9 cellular contexts compared by ENCODE assay signal in genomic region chr13:33213797-33214196, GRCh38.
DNase-seq lines count a peak whose midpoint lies in the region; ATAC-seq and TF ChIP-seq lines count a peak whose summit lies in the region.
"Had no signal": no experiment of that assay in that cellular context is flagged by ENCODE, and none has a peak within 500 bp of the region (broad histone marks: within the 10 kb centered on the region; RNA-seq: fewer than 3 reads in every experiment).

No MANE protein-coding gene starts in this region.

- H3K9me3 ChIP-seq in SJSA1 (replicated peaks) (no peaks in the 10 kb centered on the region), esophagus muscularis mucosa (no peaks in the 10 kb centered on the region), muscle layer of duodenum (ENCODE audit: control insufficient read depth in 1 of 2, low read length in 2 of 2) (no peaks in the 10 kb centered on the region), tibial nerve (no peaks in the 10 kb centered on the region)

- 38% methylated on average over 6 of the region's 6 CpGs for WGBS in esophagus muscularis mucosa
- 23 to 24% methylated on average over 6 of the region's 6 CpGs for WGBS in tibial nerve, 2 donors

- H3K27ac ChIP-seq in SJSA1 (peak overlapping the region; percentile 83), esophagus muscularis mucosa (replicated peaks in 1 of 4) (peak overlapping the region; percentile 56 to 74 (median 61)), muscle layer of duodenum (ENCODE audit: low read length) (peak overlapping the region; percentile 21), tibial nerve (peak overlapping the region; percentile 40 to 78 (median 66))

- DNase-seq in SJSA1 (ENCODE audit: low read depth in 1 of 2, low spot score in 2 of 2) (no peak), esophagus muscularis mucosa (ENCODE audit: extremely low spot score) (no peak), tibial nerve (ENCODE audit: low spot score in 2 of 2) (no peak), NCI-H510A (lab: John Stamatoyannopoulos, UW) (no peak), NCI-H2227 treated with DMSO at 0.1 percent for 48 hours (lab: John Stamatoyannopoulos, UW) (no peak), D341Med (ENCODE audit: low spot score) (no peak)
- DNase-seq in activated T-cell treated with anti-CD3 and anti-CD28 coated beads, Interleukin-2, amount 50 U/mL, for 72 hours, result no peak
- DNase-seq: activated gamma-delta T cell had no signal

- TF ChIP-seq POLR2A in esophagus muscularis mucosa (IDR thresholded peaks at IDR 0.05; ENCODE audit: low read depth) (no peak), tibial nerve (IDR thresholded peaks at IDR 0.05) (no peak)

- H3K4me1 Mint-ChIP-seq in activated T-cell treated with anti-CD3 and anti-CD28 coated beads, Interleukin-2, amount 50 U/mL, for 72 hours (ENCODE audit: low read depth), result no peaks in the 10 kb centered on the region

- H3K36me3 ChIP-seq in SJSA1 (no peaks in the 10 kb centered on the region; the same call in 1 of the 2 replicates), esophagus muscularis mucosa (no peaks in the 10 kb centered on the region), muscle layer of duodenum (ENCODE audit: control insufficient read depth in 1 of 2, insufficient read depth in 2 of 2, low read length in 2 of 2) (no peaks in the 10 kb centered on the region), tibial nerve (peaks cover 0 to under 1% (median 0%) of the 10 kb centered on the region in 3 donors)

- H3K9me3 Mint-ChIP-seq in activated T-cell treated with anti-CD3 and anti-CD28 coated beads, Interleukin-2, amount 50 U/mL, for 72 hours, result no peaks in the 10 kb centered on the region

- TF ChIP-seq CTCF in esophagus muscularis mucosa (IDR thresholded peaks at IDR 0.05) (no peak), tibial nerve (IDR thresholded peaks at IDR 0.05) (no peak)

- peak overlapping the region; percentile 13 for H3K4me3 ChIP-seq in SJSA1
- H3K4me3 ChIP-seq in esophagus muscularis mucosa, result no peak overlapping the region
- H3K4me3 ChIP-seq in muscle layer of duodenum (ENCODE audit: low read depth in 1 of 2, low read length in 2 of 2), result no peak overlapping the region
- no peak overlapping the region for H3K4me3 ChIP-seq in tibial nerve

- intact Hi-C loops in esophagus muscularis mucosa (cut with DNase I), result no loop called here

- H3K27ac Mint-ChIP-seq in activated T-cell treated with anti-CD3 and anti-CD28 coated beads, Interleukin-2, amount 50 U/mL, for 72 hours, result no peak overlapping the region

- TF ChIP-seq EP300 in esophagus muscularis mucosa (IDR thresholded peaks at IDR 0.05) (no peak), tibial nerve (IDR thresholded peaks at IDR 0.05) (no peak)

- no peak overlapping the region for H3K4me3 Mint-ChIP-seq in activated T-cell treated with anti-CD3 and anti-CD28 coated beads, Interleukin-2, amount 50 U/mL, for 72 hours

- no peaks in the 10 kb centered on the region for H3K36me3 Mint-ChIP-seq in activated T-cell treated with anti-CD3 and anti-CD28 coated beads, Interleukin-2, amount 50 U/mL, for 72 hours (ENCODE audit: insufficient read depth in 2 of 2)

- peaks cover 8% of the 10 kb centered on the region for H3K27me3 Mint-ChIP-seq in activated T-cell treated with anti-CD3 and anti-CD28 coated beads, Interleukin-2, amount 50 U/mL, for 72 hours (ENCODE audit: low read depth)

- peaks cover 58% of the 10 kb centered on the region for H3K4me1 ChIP-seq in SJSA1 (replicated peaks)
- H3K4me1 ChIP-seq in esophagus muscularis mucosa, result peaks cover 48 to 81% (median 59%) of the 10 kb centered on the region in 4 donors
- H3K4me1 ChIP-seq in muscle layer of duodenum (ENCODE audit: control insufficient read depth in 1 of 2, insufficient read depth in 2 of 2, low read length in 2 of 2), result peaks cover 0 to 56% of the 10 kb centered on the region in 2 donors
- peaks cover 0 to 87% (median 35%) of the 10 kb centered on the region in 4 donors for H3K4me1 ChIP-seq in tibial nerve

- no peaks in the 10 kb centered on the region for H3K27me3 ChIP-seq in SJSA1 (replicated peaks)
- no peaks in the 10 kb centered on the region for H3K27me3 ChIP-seq in esophagus muscularis mucosa
- no peaks in the 10 kb centered on the region for H3K27me3 ChIP-seq in muscle layer of duodenum (ENCODE audit: low read depth, low read length)
- H3K27me3 ChIP-seq in tibial nerve, result no peaks in the 10 kb centered on the region

- ATAC-seq in activated T-cell treated with anti-CD3 and anti-CD28 coated beads, Interleukin-2, amount 50 U/mL, for 72 hours (replicated peaks in 1 of 2), result no peak

Comparison
In these comparisons a context has a peak if more than half of its experiments do, and no peak if none do; other contexts are left out.
1. H3K27ac ChIP-seq: peak in every context shown above with its lines; median percentile 83 in SJSA1; 66 in tibial nerve; 61 in esophagus muscularis mucosa; 21 in muscle layer of duodenum.